15 cellular contexts compared by ENCODE assay signal in genomic region chr6:12570461-12571030, GRCh38.
DNase-seq lines count a peak whose midpoint lies in the region; ATAC-seq, FAIRE-seq and TF ChIP-seq lines count a peak whose summit lies in the region.
"Had no signal": no experiment of that assay in that cellular context is flagged by ENCODE, and none has a peak within 500 bp of the region (broad histone marks: within the 10 kb centered on the region; RNA-seq: fewer than 3 reads in every experiment).

No MANE protein-coding gene starts in this region.

- no peak overlapping the region for H3K9ac ChIP-seq in astrocyte (ENCODE audit: low read length)

- H3K4me2 ChIP-seq in astrocyte (ENCODE audit: low read length) = no peak overlapping the region

- H3K4me3 ChIP-seq in heart left ventricle (no peak overlapping the region), astrocyte (ENCODE audit: insufficient read depth, low read depth, low read length) (no peak overlapping the region), fibroblast of the aortic adventitia (ENCODE audit: low read depth, low read length) (no peak overlapping the region)
- H3K4me3 ChIP-seq: gastrocnemius medialis, suprapubic skin had no signal

- no peaks in the 10 kb centered on the region for H3K36me3 Mint-ChIP-seq in astrocyte (ENCODE audit: low read depth, unreplicated experiment)

- peaks cover 21% of the 10 kb centered on the region for H3K4me1 Mint-ChIP-seq in astrocyte (ENCODE audit: low read depth, unreplicated experiment)

- TF ChIP-seq CTCF in heart left ventricle (IDR thresholded peaks at IDR 0.05) (no peak), astrocyte (IDR thresholded peaks at IDR 0.05; ENCODE audit: insufficient read depth, low read depth, low read length) (no peak), fibroblast of the aortic adventitia (IDR thresholded peaks at IDR 0.05; ENCODE audit: insufficient read depth, low read length) (no peak), GM10248 (IDR thresholded peaks at IDR 0.05; ENCODE audit: control extremely low read depth, extremely low read depth, low read depth, missing control alignments) (no peak)

- POLR2A ChIA-PET in GM10248 (lab: Yijun Ruan, JAX) = no interaction called here

- intact Hi-C loops in heart left ventricle (cut with DNase I) = loop anchor here in 1 of 10 donors (10.0 kb wide), 1 partner anchor 56 kb away; no protein-coding TSS in a partner anchor
- intact Hi-C loops in Right ventricle myocardium inferior (cut with DNase I) = no loop called here

- no peak overlapping the region for H3K27ac Mint-ChIP-seq in astrocyte (ENCODE audit: unreplicated experiment)

- H4K20me1 ChIP-seq in astrocyte (ENCODE audit: insufficient read depth, low read length) = no peaks in the 10 kb centered on the region

- TF ChIP-seq POLR2A in heart left ventricle (IDR thresholded peaks at IDR 0.05) = no peak

- peak in 3 of 4 donors; percentile 54 to 58 (median 56) for ATAC-seq in heart left ventricle
- no peak for ATAC-seq in Right ventricle myocardium inferior
- ATAC-seq: gastrocnemius medialis had no signal

- H2AFZ ChIP-seq in astrocyte (ENCODE audit: low read depth, low read length) = no peak overlapping the region

- H3K4me1 ChIP-seq in heart left ventricle = peaks cover 0 to 21% (median 8%) of the 10 kb centered on the region in 12 donors
- H3K4me1 ChIP-seq in astrocyte (ENCODE audit: insufficient read depth, low read length) = peaks cover 14% of the 10 kb centered on the region
- H3K4me1 ChIP-seq: gastrocnemius medialis had no signal

- FAIRE-seq in astrocyte (lab: Jason Lieb, UNC) = peak; percentile 29
- FAIRE-seq: colon had no signal

- H3K79me2 ChIP-seq in astrocyte (ENCODE audit: insufficient read depth, low read length) = no peaks in the 10 kb centered on the region

- WGBS in heart left ventricle, 4 donors = 70 to 83% (median 74%) methylated on average over 2 of the region's 2 CpGs

- no peaks in the 10 kb centered on the region for H3K36me3 ChIP-seq in heart left ventricle
- H3K36me3 ChIP-seq in astrocyte (ENCODE audit: insufficient read depth, low read length) = no peaks in the 10 kb centered on the region
- H3K36me3 ChIP-seq: gastrocnemius medialis, suprapubic skin had no signal

- no peak overlapping the region for H3K4me3 Mint-ChIP-seq in astrocyte (ENCODE audit: unreplicated experiment)

- H3K27me3 ChIP-seq in heart left ventricle (no peaks in the 10 kb centered on the region), astrocyte (ENCODE audit: insufficient read depth, low read length) (no peaks in the 10 kb centered on the region)
- H3K27me3 ChIP-seq: gastrocnemius medialis, suprapubic skin had no signal

- H3K27ac ChIP-seq in heart left ventricle (no peak overlapping the region), astrocyte (ENCODE audit: low read depth, low read length) (no peak overlapping the region)
- H3K27ac ChIP-seq: gastrocnemius medialis, suprapubic skin had no signal

- H3K9me3 Mint-ChIP-seq in astrocyte (ENCODE audit: unreplicated experiment) = no peaks in the 10 kb centered on the region

- DNase-seq in heart left ventricle (no peak), Right ventricle myocardium inferior (ENCODE audit: missing footprints) (no peak), astrocyte (ENCODE audit: low read depth) (peak; percentile 58), fibroblast of the aortic adventitia (ENCODE audit: low read depth) (peak; percentile 84), stromal cell of bone marrow (ENCODE audit: low read depth) (peak; percentile 49), GM10248 (ENCODE audit: extremely low spot score) (no peak), NAMALWA (ENCODE audit: low spot score) (no peak)
- DNase-seq in activated effector memory CD4-positive, alpha-beta T cell treated with anti-CD3 and anti-CD28 coated beads, Interleukin-2, amount 50 U/mL, for 16 hours = no peak
- DNase-seq: activated gamma-delta T cell, DND-41, gastrocnemius medialis, NCI-H510A, retina had no signal

- H3K27me3 Mint-ChIP-seq in astrocyte (ENCODE audit: low read depth, unreplicated experiment) = no peaks in the 10 kb centered on the region

- H3K9me3 ChIP-seq in heart left ventricle (peaks cover 0 to 6% (median 0%) of the 10 kb centered on the region in 12 donors), astrocyte (ENCODE audit: insufficient read depth, low read depth, low read length) (no peaks in the 10 kb centered on the region)
- H3K9me3 ChIP-seq: gastrocnemius medialis, suprapubic skin had no signal

- CTCF ChIA-PET in GM10248 (lab: Yijun Ruan, JAX) = interaction anchor here (1.3 to 2.1 kb wide), 3 partner anchors 10 to 35 kb away, joined by 3 to 9 read pairs (median 6); no protein-coding TSS in a partner anchor

Comparison
In these comparisons a context has a peak if more than half of its experiments do, and no peak if none do; other contexts are left out.
1. DNase-seq: peak in astrocyte (single experiment), fibroblast of the aortic adventitia (single experiment) and stromal cell of bone marrow (single experiment); none in heart left ventricle (0 of 5), Right ventricle myocardium inferior (single experiment), GM10248 (single experiment), NAMALWA (single experiment) and activated effector memory CD4-positive, alpha-beta T cell treated with anti-CD3 and anti-CD28 coated beads, Interleukin-2, amount 50 U/mL, for 16 hours (single experiment).